Comparison of ENCODE assay signal across 15 cellular contexts in genomic region chr6:130574146-130574545, GRCh38.
DNase-seq lines count a peak whose midpoint lies in the region; ATAC-seq and TF ChIP-seq lines count a peak whose summit lies in the region.
"Had no signal": no experiment of that assay in that cellular context is flagged by ENCODE, and none has a peak within 500 bp of the region (broad histone marks: within the 10 kb centered on the region; RNA-seq: fewer than 3 reads in every experiment).

No MANE protein-coding gene starts in this region.

- H3K79me2 ChIP-seq in DND-41 (ENCODE audit: insufficient read depth, low read length), result no peaks in the 10 kb centered on the region

- H3K36me3 ChIP-seq in DND-41 (ENCODE audit: insufficient read depth, low read length) (no peaks in the 10 kb centered on the region), SJCRH30 (no peaks in the 10 kb centered on the region)
- H3K36me3 ChIP-seq: BLaER1 had no signal

- no peak overlapping the region for H2AFZ ChIP-seq in DND-41 (ENCODE audit: low read depth, low read length)

- no peak overlapping the region for H3K4me3 Mint-ChIP-seq in T-helper 17 cell
- no peak overlapping the region for H3K4me3 Mint-ChIP-seq in stimulated activated memory B cell treated with anti-CD40 and anti-IgM and Interleukin-4, amounts not matched to agents 10 μg/mL and 1 μg/mL and 100 μg/mL, for 72 hours

- H3K27me3 Mint-ChIP-seq in T-helper 17 cell, result no peaks in the 10 kb centered on the region
- H3K27me3 Mint-ChIP-seq in stimulated activated memory B cell treated with anti-CD40 and anti-IgM and Interleukin-4, amounts not matched to agents 10 μg/mL and 1 μg/mL and 100 μg/mL, for 72 hours, result no peaks in the 10 kb centered on the region
- H3K27me3 Mint-ChIP-seq: CD8-positive, alpha-beta memory T cell had no signal

- H3K9ac ChIP-seq in DND-41 (ENCODE audit: low read depth, low read length), result no peak overlapping the region
- H3K9ac ChIP-seq: BLaER1 had no signal

- H3K9me3 ChIP-seq in DND-41 (ENCODE audit: insufficient read depth, low read length, severe bottlenecking) (no peaks in the 10 kb centered on the region), SJCRH30 (replicated peaks) (peaks cover 3% of the 10 kb centered on the region; the same call in 1 of the 2 replicates), T-helper 17 cell (ENCODE audit: control insufficient read depth, low read length, poor library complexity, severe bottlenecking) (no peaks in the 10 kb centered on the region)
- H3K9me3 ChIP-seq: Caco-2 had no signal

- DNase-seq in DND-41 (peak; percentile 28), LHCN-M2 (ENCODE audit: low read depth) (peak; percentile 70), SJCRH30 (peak; percentile 46 to 78), fibroblast of the aortic adventitia (ENCODE audit: low read depth) (peak; percentile 20), T-helper 17 cell (no peak)
- DNase-seq: 8988T; AML-193; Caco-2; CD8-positive, alpha-beta memory T cell; GF-D8; HCEC 1CT had no signal

- H3K27ac Mint-ChIP-seq in T-helper 17 cell, result no peak overlapping the region
- no peak overlapping the region for H3K27ac Mint-ChIP-seq in stimulated activated memory B cell treated with anti-CD40 and anti-IgM and Interleukin-4, amounts not matched to agents 10 μg/mL and 1 μg/mL and 100 μg/mL, for 72 hours

- H3K4me2 ChIP-seq in DND-41 (ENCODE audit: insufficient read depth, low read length), result no peak overlapping the region
- H3K4me2 ChIP-seq: BLaER1 had no signal

- H3K27ac ChIP-seq in DND-41 (ENCODE audit: low read length), result peak overlapping the region; percentile 82; the same call in 1 of the 2 replicates
- no peak overlapping the region for H3K27ac ChIP-seq in SJCRH30
- H3K27ac ChIP-seq: BLaER1 had no signal

- H3K4me1 ChIP-seq in DND-41 (ENCODE audit: insufficient read depth, low read length), result peaks cover 59% of the 10 kb centered on the region
- H3K4me1 ChIP-seq in SJCRH30, result peaks cover 28% of the 10 kb centered on the region
- H3K4me1 ChIP-seq: Caco-2 had no signal

- H3K9me3 Mint-ChIP-seq in stimulated activated memory B cell treated with anti-CD40 and anti-IgM and Interleukin-4, amounts not matched to agents 10 μg/mL and 1 μg/mL and 100 μg/mL, for 72 hours, result no peaks in the 10 kb centered on the region
- H3K9me3 Mint-ChIP-seq: CD8-positive, alpha-beta memory T cell had no signal

- H3K4me3 ChIP-seq in DND-41 (ENCODE audit: low read depth in 1 of 2, low read length in 2 of 2), result no peak overlapping the region
- H3K4me3 ChIP-seq in SJCRH30, result no peak overlapping the region
- H3K4me3 ChIP-seq in fibroblast of the aortic adventitia (ENCODE audit: low read depth, low read length), result no peak overlapping the region
- H3K4me3 ChIP-seq: BLaER1 had no signal

- H3K27me3 ChIP-seq in DND-41 (ENCODE audit: insufficient read depth, low read length, poor library complexity) (no peaks in the 10 kb centered on the region), SJCRH30 (no peaks in the 10 kb centered on the region)
- H3K27me3 ChIP-seq: BLaER1 had no signal

- ATAC-seq in DND-41 (ENCODE audit: insufficient read depth, low read depth) (no peak), T-helper 17 cell (no peak), GM21360 (IDR thresholded peaks at IDR 0.05; ENCODE audit: unreplicated experiment) (no peak), HG03039 (IDR thresholded peaks at IDR 0.05; ENCODE audit: unreplicated experiment) (no peak)
- no peak for ATAC-seq in stimulated activated memory B cell treated with anti-CD40 and anti-IgM and Interleukin-4, amounts not matched to agents 10 μg/mL and 1 μg/mL and 100 μg/mL, for 72 hours

- H3K4me1 Mint-ChIP-seq in T-helper 17 cell, result peaks cover 26% of the 10 kb centered on the region
- peaks cover 8% of the 10 kb centered on the region for H3K4me1 Mint-ChIP-seq in stimulated activated memory B cell treated with anti-CD40 and anti-IgM and Interleukin-4, amounts not matched to agents 10 μg/mL and 1 μg/mL and 100 μg/mL, for 72 hours

- no peaks in the 10 kb centered on the region for H4K20me1 ChIP-seq in DND-41 (ENCODE audit: insufficient read depth, low read length)
- H4K20me1 ChIP-seq: BLaER1 had no signal

- TF ChIP-seq CTCF in DND-41 (IDR thresholded peaks at IDR 0.05; ENCODE audit: borderline replicate concordance, extremely low read depth, low read length, poor library complexity, severe bottlenecking), result no peak
- no peak for TF ChIP-seq CTCF in fibroblast of the aortic adventitia (IDR thresholded peaks at IDR 0.05; ENCODE audit: insufficient read depth, low read length)

- H3K36me3 Mint-ChIP-seq in T-helper 17 cell (ENCODE audit: low read depth), result peaks cover 3% of the 10 kb centered on the region
- no peaks in the 10 kb centered on the region for H3K36me3 Mint-ChIP-seq in stimulated activated memory B cell treated with anti-CD40 and anti-IgM and Interleukin-4, amounts not matched to agents 10 μg/mL and 1 μg/mL and 100 μg/mL, for 72 hours

Comparison
In these comparisons a context has a peak if more than half of its experiments do, and no peak if none do; other contexts are left out.
1. DNase-seq: peak in DND-41 (single experiment), LHCN-M2 (single experiment), SJCRH30 (2 of 2) and fibroblast of the aortic adventitia (single experiment); none in T-helper 17 cell (0 of 3).